In the genomic region with DNA sequence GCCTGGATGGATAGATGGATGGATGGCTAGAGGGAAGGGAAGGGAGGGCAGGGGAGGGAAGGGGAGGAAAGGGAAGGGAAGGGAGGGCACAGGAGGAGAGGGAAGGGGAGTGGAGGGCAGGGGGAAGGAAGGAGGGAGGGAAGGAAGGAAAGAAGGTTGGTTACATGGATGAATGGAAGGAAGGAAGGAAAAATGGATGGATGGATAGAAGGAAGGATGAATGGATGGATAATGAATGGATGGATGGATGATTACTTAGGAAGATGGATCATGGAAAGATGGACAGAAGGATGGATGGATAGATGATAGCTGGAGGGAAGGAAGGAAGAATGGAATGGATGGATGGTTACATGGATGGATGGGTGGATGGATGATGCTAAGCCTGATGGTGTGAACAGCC, we compare ENCODE assay signal across 20 cellular contexts.
"Had no signal": no experiment of that assay in that cellular context is flagged by ENCODE, and none has a peak within 500 bp of the region (broad histone marks: within the 10 kb centered on the region; RNA-seq: fewer than 3 reads in every experiment).

No MANE protein-coding gene starts in this region.

- H3K9me3 Mint-ChIP-seq: mesothelial cell of epicardium had no signal

- H3K27ac Mint-ChIP-seq: dendritic cell treated with granulocyte-macrophage colony-stimulating factor and Interleukin-4, amounts not matched to agents 40 ng/mL and 50 ng/mL, for 4 days; immature natural killer cell; mesothelial cell of epicardium; naive B cell had no signal

- H3K27ac ChIP-seq: colonic mucosa, esophagus muscularis mucosa, foreskin keratinocyte, gastroesophageal sphincter, heart right ventricle, lower lobe of right lung had no signal

- H3K4me1 Mint-ChIP-seq: immature natural killer cell, mesothelial cell of epicardium, naive B cell had no signal

- H3K36me3 ChIP-seq: colonic mucosa, esophagus muscularis mucosa, gastroesophageal sphincter, heart right ventricle, lower lobe of right lung had no signal

- H3K4me3 ChIP-seq: colonic mucosa, esophagus muscularis mucosa, gastroesophageal sphincter, heart right ventricle, lower lobe of right lung, mucosa of descending colon had no signal

- DNase-seq: colonic mucosa; cortex of kidney; effector memory CD4-positive, alpha-beta T cell; foreskin keratinocyte; heart right ventricle; hypothalamus; immature natural killer cell; islet precursor cell; kidney; kidney glomerular epithelial cell; left ventricle myocardium superior; lower lobe of right lung; mesenchymal stem cell; mucosa of descending colon; naive B cell had no signal

- H3K27me3 ChIP-seq: colonic mucosa, esophagus muscularis mucosa, foreskin keratinocyte, gastroesophageal sphincter, heart right ventricle had no signal

- H3K4me3 Mint-ChIP-seq: dendritic cell treated with granulocyte-macrophage colony-stimulating factor and Interleukin-4, amounts not matched to agents 40 ng/mL and 50 ng/mL, for 4 days; immature natural killer cell; mesothelial cell of epicardium; naive B cell had no signal

- H3K9me3 ChIP-seq: colonic mucosa, esophagus muscularis mucosa, gastroesophageal sphincter, heart right ventricle, lower lobe of right lung, mucosa of descending colon had no signal

- H3K36me3 Mint-ChIP-seq: immature natural killer cell, mesothelial cell of epicardium, naive B cell had no signal

- H3K4me1 ChIP-seq: colonic mucosa, esophagus muscularis mucosa, foreskin keratinocyte, gastroesophageal sphincter, heart right ventricle, lower lobe of right lung had no signal

- FAIRE-seq: frontal cortex, kidney had no signal

- H3K27me3 Mint-ChIP-seq: dendritic cell treated with granulocyte-macrophage colony-stimulating factor and Interleukin-4, amounts not matched to agents 40 ng/mL and 50 ng/mL, for 4 days had no signal
